In the genomic region with DNA sequence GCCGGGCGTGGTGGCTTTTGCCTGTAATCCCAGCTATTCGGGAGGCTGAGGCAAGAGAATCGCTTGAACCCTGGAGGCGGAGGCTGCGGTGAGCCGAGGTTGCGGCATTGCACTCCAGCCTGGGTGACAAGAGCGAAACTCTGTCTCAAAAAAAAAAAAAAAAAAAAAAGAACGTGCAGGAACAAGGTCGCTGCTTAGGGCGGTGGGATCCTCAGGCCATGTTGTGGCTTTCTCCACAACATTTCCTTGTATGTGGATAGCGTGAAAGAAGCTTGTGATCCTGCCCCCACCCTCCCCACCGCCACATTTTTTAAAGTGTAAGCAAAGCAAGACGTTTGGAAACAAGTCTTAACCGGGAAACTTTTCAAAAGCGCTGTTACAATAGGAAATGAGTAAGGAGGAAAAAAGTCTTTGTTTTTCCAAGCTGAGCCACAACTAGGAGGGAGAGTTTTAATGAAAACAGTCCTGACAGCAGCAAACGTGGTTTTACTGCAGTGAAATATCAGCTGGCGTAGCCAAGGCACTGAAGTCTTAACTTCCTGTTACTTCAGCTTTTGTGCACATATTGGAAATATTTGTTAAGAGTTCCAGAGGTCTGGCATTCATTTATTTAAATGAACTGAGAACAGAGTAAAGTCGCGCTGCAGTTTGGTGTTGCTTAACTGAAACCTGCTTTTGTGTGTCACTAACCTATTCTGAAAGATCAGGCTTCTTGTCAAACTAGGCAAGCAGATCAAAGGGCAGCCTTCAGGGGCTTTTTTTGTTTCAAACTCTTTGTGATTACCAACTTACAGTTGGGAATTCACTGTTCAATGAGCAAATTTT, we compare ENCODE assay signal across 8 cellular contexts. TPM values are rescaled to one million over a fixed set of nuclear protein-coding genes. Genes with fewer than 3 reads are reported as not detected.
DNase-seq lines count a peak whose midpoint lies in the region; ATAC-seq and TF ChIP-seq lines count a peak whose summit lies in the region.

No MANE protein-coding gene starts in this region.

- H2AK5ac ChIP-seq in mesenchymal stem cell (ENCODE audit: low read length, severe bottlenecking): no peak overlapping the region

- H3K79me1 ChIP-seq in mesenchymal stem cell (replicated peaks; ENCODE audit: low read length, poor library complexity, severe bottlenecking): no peaks in the 10 kb centered on the region

- H3K27me3 ChIP-seq in mesenchymal stem cell (ENCODE audit: control insufficient read depth in 1 of 2, insufficient read depth in 1 of 2, low read length in 2 of 2) (no peaks in the 10 kb centered on the region), subcutaneous abdominal adipose tissue (ENCODE audit: control insufficient read depth in 5 of 5, insufficient read depth in 4 of 5, low read length in 5 of 5) (no peaks in the 10 kb centered on the region)

- H3K36me3 ChIP-seq in mesenchymal stem cell (ENCODE audit: control insufficient read depth in 1 of 2, insufficient read depth in 2 of 2, low read depth in 1 of 2, low read length in 2 of 2) (peaks cover 9 to 29% of the 10 kb centered on the region in 2 experiments), subcutaneous abdominal adipose tissue (ENCODE audit: control insufficient read depth in 5 of 5, insufficient read depth in 5 of 5, low read length in 5 of 5) (peaks cover 14 to 28% (median 25%) of the 10 kb centered on the region in 5 donors)

- H3K23ac ChIP-seq in mesenchymal stem cell (ENCODE audit: low read length in 2 of 2): no peak overlapping the region

- no peak overlapping the region for H2BK15ac ChIP-seq in mesenchymal stem cell (ENCODE audit: low read depth, poor library complexity, severe bottlenecking)

- H3K36me3 Mint-ChIP-seq in CD14-positive monocyte: peaks cover 26 to 27% of the 10 kb centered on the region in 2 donors
- H3K36me3 Mint-ChIP-seq in T-helper 2 cell treated with Interferon-gamma antibody and Interleukin-4, amounts not matched to agents 5 μg/mL and 100 μg/mL, for 36 hours (ENCODE audit: low read depth): peaks cover 22% of the 10 kb centered on the region

- peaks cover 0 to 2% (median 1%) of the 10 kb centered on the region in 3 donors for H3K27me3 Mint-ChIP-seq in CD14-positive monocyte (ENCODE audit: low read depth in 3 of 3)
- no peaks in the 10 kb centered on the region for H3K27me3 Mint-ChIP-seq in T-helper 2 cell treated with Interferon-gamma antibody and Interleukin-4, amounts not matched to agents 5 μg/mL and 100 μg/mL, for 36 hours (ENCODE audit: low read depth)

- WGBS in mesenchymal stem cell: under 1% methylated on average over 16 of the region's 21 CpGs

- peak overlapping the region; percentile 85 to 100 (median 88) for H3K27ac Mint-ChIP-seq in CD14-positive monocyte
- H3K27ac Mint-ChIP-seq in T-helper 2 cell treated with Interferon-gamma antibody and Interleukin-4, amounts not matched to agents 5 μg/mL and 100 μg/mL, for 36 hours: peak overlapping the region; percentile 94

- peaks cover 0 to 3% (median 0%) of the 10 kb centered on the region in 7 donors for H3K9me3 Mint-ChIP-seq in CD14-positive monocyte
- H3K9me3 Mint-ChIP-seq in T-helper 2 cell treated with Interferon-gamma antibody and Interleukin-4, amounts not matched to agents 5 μg/mL and 100 μg/mL, for 36 hours: no peaks in the 10 kb centered on the region

- H3K14ac ChIP-seq in mesenchymal stem cell (ENCODE audit: low read length in 2 of 2): no peak overlapping the region

- no peak for TF ChIP-seq CTCF in CD14-positive monocyte (IDR thresholded peaks at IDR 0.05)

- peak overlapping the region; percentile 76 for H2BK5ac ChIP-seq in mesenchymal stem cell (ENCODE audit: low read depth, low read length, poor library complexity, severe bottlenecking)

- H3K4me3 Mint-ChIP-seq in CD14-positive monocyte: peak overlapping the region; percentile 88 to 93
- H3K4me3 Mint-ChIP-seq in T-helper 2 cell treated with Interferon-gamma antibody and Interleukin-4, amounts not matched to agents 5 μg/mL and 100 μg/mL, for 36 hours: peak overlapping the region; percentile 91

- ATAC-seq in HG02981 (IDR thresholded peaks at IDR 0.05; ENCODE audit: unreplicated experiment) (peak; percentile 25), GM19452 (IDR thresholded peaks at IDR 0.05; ENCODE audit: unreplicated experiment) (no peak)

- H3K27ac ChIP-seq in mesenchymal stem cell (ENCODE audit: low read length, poor library complexity, severe bottlenecking): peak overlapping the region; percentile 97
- peak overlapping the region; percentile 100 for H3K27ac ChIP-seq in subcutaneous abdominal adipose tissue (ENCODE audit: low read depth, low read length)

- H2BK12ac ChIP-seq in mesenchymal stem cell (ENCODE audit: low read length in 2 of 2): no peak overlapping the region

- peak overlapping the region; percentile 60 for H3K4me2 ChIP-seq in mesenchymal stem cell (ENCODE audit: low read length, poor library complexity, severe bottlenecking)

- H2AFZ ChIP-seq in mesenchymal stem cell (ENCODE audit: low read depth, low read length): no peak overlapping the region

- H2BK120ac ChIP-seq in mesenchymal stem cell (ENCODE audit: low read depth, low read length): peak overlapping the region; percentile 15

- no peak overlapping the region for H4K91ac ChIP-seq in mesenchymal stem cell (ENCODE audit: low read length)

- peaks cover 22% of the 10 kb centered on the region for H3K4me1 Mint-ChIP-seq in CD14-positive monocyte
- peaks cover 43% of the 10 kb centered on the region for H3K4me1 Mint-ChIP-seq in T-helper 2 cell treated with Interferon-gamma antibody and Interleukin-4, amounts not matched to agents 5 μg/mL and 100 μg/mL, for 36 hours (ENCODE audit: low read depth)

- peaks cover 8% of the 10 kb centered on the region for H3K4me1 ChIP-seq in mesenchymal stem cell (ENCODE audit: control insufficient read depth, insufficient read depth, low read depth, low read length)
- H3K4me1 ChIP-seq in subcutaneous abdominal adipose tissue (ENCODE audit: control insufficient read depth in 5 of 5, insufficient read depth in 5 of 5, low read length in 5 of 5): peaks cover 5 to 63% (median 34%) of the 10 kb centered on the region in 5 donors

- intact Hi-C loops in CD14-positive monocyte (cut with micrococcal nuclease): loop anchor here (5.0 to 10.0 kb wide), 5 partner anchors 169 to 799 kb away; a partner anchor contains a TSS

- peak overlapping the region; percentile 52 to 60 for H3K18ac ChIP-seq in mesenchymal stem cell (ENCODE audit: low read depth in 1 of 2, low read length in 2 of 2)

- H3K4me3 ChIP-seq in mesenchymal stem cell (ENCODE audit: insufficient read depth in 1 of 2, low read depth in 1 of 2, low read length in 2 of 2): peak overlapping the region; percentile 48 to 96
- H3K4me3 ChIP-seq in subcutaneous abdominal adipose tissue (ENCODE audit: low read depth in 1 of 5, low read length in 5 of 5): peak overlapping the region; percentile 81 to 94 (median 93)

- no peak for DNase-seq in CD14-positive monocyte (ENCODE audit: low spot score)
- peak; percentile 46 for DNase-seq in T-helper 2 cell treated with Interferon-gamma antibody and Interleukin-4, amounts not matched to agents 5 μg/mL and 100 μg/mL, for 36 hours (ENCODE audit: low spot score)
- DNase-seq in ecto neural progenitor cell (ENCODE audit: low spot score): peak; percentile 55
- peak; percentile 98 for DNase-seq in mesenchymal stem cell
- DNase-seq in OCI-M2 (lab: John Stamatoyannopoulos, UW; ENCODE audit: unreplicated experiment): no peak

- no peak overlapping the region for H4K8ac ChIP-seq in mesenchymal stem cell (ENCODE audit: low read length)

- H3K4ac ChIP-seq in mesenchymal stem cell (ENCODE audit: low read depth in 1 of 2, low read length in 2 of 2): peak overlapping the region; percentile 63 to 73

- H3K9ac ChIP-seq in mesenchymal stem cell (ENCODE audit: low read length): peak overlapping the region; percentile 100
- peak overlapping the region in 4 of 5 donors; percentile 31 to 74 (median 50) for H3K9ac ChIP-seq in subcutaneous abdominal adipose tissue (ENCODE audit: low read length in 5 of 5)

- H3K9me3 ChIP-seq in mesenchymal stem cell (ENCODE audit: control insufficient read depth, low read length) (no peaks in the 10 kb centered on the region), subcutaneous abdominal adipose tissue (ENCODE audit: control insufficient read depth in 5 of 5, low read length in 5 of 5) (no peaks in the 10 kb centered on the region)

RNA-seq across cellular contexts. Expression of a gene that starts 3.8 kb away (rescaled TPM):
- 10 to 100 TPM; 32.2 to 39.8 TPM for polyA plus RNA-seq in CD14-positive monocyte
- polyA plus RNA-seq in mesenchymal stem cell (2013, experiment 1 of 2): 69.8 TPM
- 65.2 TPM for polyA plus RNA-seq in mesenchymal stem cell (2013, experiment 2 of 2)

Comparison
In these comparisons a context has a peak if more than half of its experiments do, and no peak if none do; other contexts are left out.
1. DNase-seq: peak in T-helper 2 cell treated with Interferon-gamma antibody and Interleukin-4, amounts not matched to agents 5 μg/mL and 100 μg/mL, for 36 hours (single experiment), ecto neural progenitor cell (single experiment) and mesenchymal stem cell (single experiment); none in CD14-positive monocyte (single experiment) and OCI-M2 (single experiment).